Comparison of ENCODE assay signal across 8 cellular contexts in the genomic region with DNA sequence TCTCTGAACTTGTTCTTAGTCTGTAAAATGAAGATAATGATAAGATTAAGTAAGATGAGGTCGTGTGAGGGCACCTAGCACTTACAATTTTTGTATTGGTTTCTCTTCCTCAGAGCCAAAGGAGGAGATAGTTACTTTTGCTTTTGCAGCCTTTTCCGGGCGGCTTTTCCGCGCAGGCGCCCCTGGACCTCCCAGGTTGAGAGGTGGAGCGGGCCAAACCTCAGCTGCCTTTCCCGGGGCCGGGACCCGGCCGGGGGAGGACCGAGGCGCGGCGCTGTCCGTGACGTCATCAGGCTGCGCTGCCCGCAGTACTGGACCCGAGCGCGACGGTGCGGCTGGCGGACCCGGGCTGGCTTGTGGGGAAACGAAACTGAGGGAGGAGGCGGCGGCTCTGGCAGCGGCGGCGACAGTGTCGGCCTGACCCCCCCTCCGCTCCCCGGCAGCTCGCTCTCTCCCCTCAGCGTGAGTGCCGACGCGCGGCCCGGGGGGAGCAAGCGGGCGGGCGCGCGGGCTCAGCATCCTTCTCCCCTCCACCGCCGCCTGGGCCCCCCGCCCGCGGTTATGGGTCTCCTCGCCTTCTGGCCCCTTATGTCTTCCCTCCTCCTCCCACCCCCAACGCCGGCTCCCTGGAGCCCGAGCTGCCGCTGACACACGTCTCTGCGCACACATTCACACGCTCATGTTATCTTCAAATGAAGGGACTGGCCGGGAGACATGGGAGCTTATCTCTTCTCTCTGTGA. TPM values are rescaled to one million over a fixed set of nuclear protein-coding genes. Genes with fewer than 3 reads are reported as not detected.
DNase-seq lines count a peak whose midpoint lies in the region; ATAC-seq and TF ChIP-seq lines count a peak whose summit lies in the region.

A gene with protein sequence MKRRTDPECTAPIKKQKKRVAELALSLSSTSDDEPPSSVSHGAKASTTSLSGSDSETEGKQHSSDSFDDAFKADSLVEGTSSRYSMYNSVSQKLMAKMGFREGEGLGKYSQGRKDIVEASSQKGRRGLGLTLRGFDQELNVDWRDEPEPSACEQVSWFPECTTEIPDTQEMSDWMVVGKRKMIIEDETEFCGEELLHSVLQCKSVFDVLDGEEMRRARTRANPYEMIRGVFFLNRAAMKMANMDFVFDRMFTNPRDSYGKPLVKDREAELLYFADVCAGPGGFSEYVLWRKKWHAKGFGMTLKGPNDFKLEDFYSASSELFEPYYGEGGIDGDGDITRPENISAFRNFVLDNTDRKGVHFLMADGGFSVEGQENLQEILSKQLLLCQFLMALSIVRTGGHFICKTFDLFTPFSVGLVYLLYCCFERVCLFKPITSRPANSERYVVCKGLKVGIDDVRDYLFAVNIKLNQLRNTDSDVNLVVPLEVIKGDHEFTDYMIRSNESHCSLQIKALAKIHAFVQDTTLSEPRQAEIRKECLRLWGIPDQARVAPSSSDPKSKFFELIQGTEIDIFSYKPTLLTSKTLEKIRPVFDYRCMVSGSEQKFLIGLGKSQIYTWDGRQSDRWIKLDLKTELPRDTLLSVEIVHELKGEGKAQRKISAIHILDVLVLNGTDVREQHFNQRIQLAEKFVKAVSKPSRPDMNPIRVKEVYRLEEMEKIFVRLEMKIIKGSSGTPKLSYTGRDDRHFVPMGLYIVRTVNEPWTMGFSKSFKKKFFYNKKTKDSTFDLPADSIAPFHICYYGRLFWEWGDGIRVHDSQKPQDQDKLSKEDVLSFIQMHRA (plus strand): TSS at position 306 of the 741 bp plus-strand sequence. CDS start 2,409 bp downstream, outside the sequence.

- H3K4me1 Mint-ChIP-seq in HFFc6 (ENCODE audit: low read depth) = peaks cover 30% of the 10 kb centered on the region
- H3K4me1 Mint-ChIP-seq in activated naive CD4-positive, alpha-beta T cell treated with anti-CD3 and anti-CD28 coated beads, Interleukin-2, amount 10 ng/mL, durations not matched to agents 7 days and 5 days = peaks cover 52% of the 10 kb centered on the region

- TF ChIP-seq CTCF in GM06990 (IDR thresholded peaks at IDR 0.05; ENCODE audit: insufficient read depth, low read length, poor library complexity, severe bottlenecking) = no peak
- TF ChIP-seq CTCF in HFFc6 (IDR thresholded peaks at IDR 0.05) = no peak
- TF ChIP-seq CTCF in gastroesophageal sphincter (IDR thresholded peaks at IDR 0.05) = peak in 2 of 4 experiments; percentile 15 to 26
- peak; percentile 42 for TF ChIP-seq CTCF in neutrophil (IDR thresholded peaks at IDR 0.05)

- CTCF ChIA-PET in activated naive CD4-positive, alpha-beta T cell treated with anti-CD3 and anti-CD28 coated beads, Interleukin-2, amount 10 ng/mL, durations not matched to agents 7 days and 5 days (lab: Charles Lee) = interaction anchor here (0.9 to 2.1 kb wide), 6 partner anchors 52 to 415 kb away, joined by 3 to 4 read pairs (median 4); no protein-coding TSS in a partner anchor

- WGBS in gastroesophageal sphincter (ENCODE audit: low coverage in 1 of 2), 2 donors = 0% methylated on average over 1 of the region's 61 CpGs

- H3K27ac ChIP-seq in SK-N-MC = peak within 1 kb of the TSS; percentile 19; the same call in 1 of the 2 replicates
- peak within 1 kb of the TSS; percentile 81 to 97 (median 94) for H3K27ac ChIP-seq in gastroesophageal sphincter
- peak within 1 kb of the TSS; percentile 86 for H3K27ac ChIP-seq in neutrophil
- peak within 1 kb of the TSS; percentile 84 for H3K27ac ChIP-seq in substantia nigra (ENCODE audit: low read depth, low read length, poor library complexity, severe bottlenecking)

- H3K4me3 ChIP-seq in GM06990 (replicated peaks; ENCODE audit: low read depth, low read length) (peak within 1 kb of the TSS; percentile 85), SK-N-MC (peak within 1 kb of the TSS; percentile 90), gastroesophageal sphincter (peak within 1 kb of the TSS; percentile 76 to 91), neutrophil (ENCODE audit: low read depth in 1 of 2, low read length in 1 of 2) (peak within 1 kb of the TSS; percentile 76 to 77)

- TF ChIP-seq EP300 in gastroesophageal sphincter (IDR thresholded peaks at IDR 0.05) = no peak

- DNase-seq in GM06990 (ENCODE audit: extremely low read depth, insufficient read length) (peak; percentile 98), HFFc6 (peak; percentile 79), NAMALWA (ENCODE audit: low spot score) (peak; percentile 96), SK-N-MC (ENCODE audit: low read depth, low spot score) (peak; percentile 3), substantia nigra (lab: John Stamatoyannopoulos, UW) (peak; percentile 46 to 95 (median 86))
- peak; percentile 98 for DNase-seq in activated naive CD4-positive, alpha-beta T cell treated with anti-CD3 and anti-CD28 coated beads, Interleukin-2, amount 10 ng/mL, durations not matched to agents 7 days and 5 days

- peaks cover 6% of the 10 kb centered on the region; the same call in 1 of the 2 replicates for H3K27me3 Mint-ChIP-seq in HFFc6 (ENCODE audit: insufficient read depth)
- H3K27me3 Mint-ChIP-seq in activated naive CD4-positive, alpha-beta T cell treated with anti-CD3 and anti-CD28 coated beads, Interleukin-2, amount 10 ng/mL, durations not matched to agents 7 days and 5 days = peaks cover 10% of the 10 kb centered on the region

- H3K9me3 Mint-ChIP-seq in HFFc6 = no peaks in the 10 kb centered on the region
- H3K9me3 Mint-ChIP-seq in activated naive CD4-positive, alpha-beta T cell treated with anti-CD3 and anti-CD28 coated beads, Interleukin-2, amount 10 ng/mL, durations not matched to agents 7 days and 5 days = peaks cover 2% of the 10 kb centered on the region

- peak within 1 kb of the TSS; percentile 93 for H3K4me3 Mint-ChIP-seq in HFFc6
- peak within 1 kb of the TSS; percentile 94 for H3K4me3 Mint-ChIP-seq in activated naive CD4-positive, alpha-beta T cell treated with anti-CD3 and anti-CD28 coated beads, Interleukin-2, amount 10 ng/mL, durations not matched to agents 7 days and 5 days

- H3K36me3 ChIP-seq in GM06990 (ENCODE audit: control insufficient read depth, insufficient read depth, low read length) = peaks cover 3% of the 10 kb centered on the region
- peaks cover 21% of the 10 kb centered on the region; the same call in 1 of the 2 replicates for H3K36me3 ChIP-seq in SK-N-MC (ENCODE audit: insufficient read depth, low read length)
- H3K36me3 ChIP-seq in gastroesophageal sphincter = peaks cover 0 to 28% of the 10 kb centered on the region in 2 donors
- peaks cover 23% of the 10 kb centered on the region for H3K36me3 ChIP-seq in neutrophil

- peak within 1 kb of the TSS; percentile 83 for H3K9ac ChIP-seq in SK-N-MC (ENCODE audit: insufficient read length)

- H3K36me3 Mint-ChIP-seq in HFFc6 (ENCODE audit: low read depth) = peaks cover 7% of the 10 kb centered on the region; the same call in 1 of the 2 replicates
- H3K36me3 Mint-ChIP-seq in activated naive CD4-positive, alpha-beta T cell treated with anti-CD3 and anti-CD28 coated beads, Interleukin-2, amount 10 ng/mL, durations not matched to agents 7 days and 5 days = peaks cover 23% of the 10 kb centered on the region

- H3K27ac Mint-ChIP-seq in HFFc6 = peak within 1 kb of the TSS; percentile 92
- H3K27ac Mint-ChIP-seq in activated naive CD4-positive, alpha-beta T cell treated with anti-CD3 and anti-CD28 coated beads, Interleukin-2, amount 10 ng/mL, durations not matched to agents 7 days and 5 days = peak within 1 kb of the TSS; percentile 99

- ATAC-seq in gastroesophageal sphincter = peak; percentile 99

- H3K27me3 ChIP-seq in GM06990 (replicated peaks; ENCODE audit: control insufficient read depth, insufficient read depth, low read length) = no peaks in the 10 kb centered on the region
- H3K27me3 ChIP-seq in gastroesophageal sphincter = no peaks in the 10 kb centered on the region
- H3K27me3 ChIP-seq in neutrophil = peaks cover 16% of the 10 kb centered on the region

- TF ChIP-seq POLR2A in gastroesophageal sphincter (IDR thresholded peaks at IDR 0.05) = peak; percentile 82 to 83

- H3K9me3 ChIP-seq in SK-N-MC (ENCODE audit: low read depth, low read length) = no peaks in the 10 kb centered on the region
- H3K9me3 ChIP-seq in gastroesophageal sphincter = no peaks in the 10 kb centered on the region
- no peaks in the 10 kb centered on the region for H3K9me3 ChIP-seq in neutrophil

- H3K4me1 ChIP-seq in gastroesophageal sphincter (peaks cover 3 to 35% (median 8%) of the 10 kb centered on the region in 3 donors), neutrophil (ENCODE audit: control insufficient read depth in 1 of 2, insufficient read depth in 1 of 2, low read depth in 1 of 2, low read length in 1 of 2) (peaks cover 15 to 16% of the 10 kb centered on the region in 2 experiments)

RNA-seq across cellular contexts. Expression of the gene that starts here (rescaled TPM):
- 10 to 100 TPM; 36.1 to 42.2 (median 37.6) TPM for total RNA-seq in HFFc6 (2021; fragmentation: NEBNext Ultra II Directional; extraction: Animal tissue kit (Norgen Biotek cat#: 25700))
- 10 to 100 TPM; 35.1 to 49.2 (median 41.4) TPM for total RNA-seq in gastroesophageal sphincter

Comparison
In these comparisons a context has a peak if more than half of its experiments do, and no peak if none do; other contexts are left out.
1. Peak in every context shown above with its lines: DNase-seq, ATAC-seq, H3K4me3 ChIP-seq and H3K27ac ChIP-seq.
2. DNase-seq: peak in every context shown above with its lines; median percentile 98 in GM06990; 98 in activated naive CD4-positive, alpha-beta T cell treated with anti-CD3 and anti-CD28 coated beads, Interleukin-2, amount 10 ng/mL, durations not matched to agents 7 days and 5 days; 96 in NAMALWA; 86 in substantia nigra; 79 in HFFc6; 3 in SK-N-MC.
3. H3K27ac ChIP-seq: peak in every context shown above with its lines; median percentile 94 in gastroesophageal sphincter; 86 in neutrophil; 84 in substantia nigra; 19 in SK-N-MC.